ENCODE assay signal across 12 cellular contexts in genomic region chr11:88398372-88399140, GRCh38.
DNase-seq lines count a peak whose midpoint lies in the region; ATAC-seq and TF ChIP-seq lines count a peak whose summit lies in the region.
"Had no signal": no experiment of that assay in that cellular context is flagged by ENCODE, and none has a peak within 500 bp of the region (broad histone marks: within the 10 kb centered on the region; RNA-seq: fewer than 3 reads in every experiment).

No MANE protein-coding gene starts in this region.

- no peak for TF ChIP-seq CTCF in fibroblast of lung (conservative IDR thresholded peaks at IDR 0.05 in 1 of 2, IDR thresholded peaks at IDR 0.05 in 1 of 2; ENCODE audit: low read depth in 1 of 2, low read length in 2 of 2)
- TF ChIP-seq CTCF in suprapubic skin (IDR thresholded peaks at IDR 0.05): no peak
- no peak for TF ChIP-seq CTCF in thyroid gland (IDR thresholded peaks at IDR 0.05)

- H3K79me2 ChIP-seq in fibroblast of lung (ENCODE audit: control insufficient read depth, insufficient read depth, low read length): no peaks in the 10 kb centered on the region

- WGBS in suprapubic skin: 37% methylated on average over 3 of the region's 3 CpGs
- 50 to 58% methylated on average over 3 of the region's 3 CpGs for WGBS in thyroid gland, 2 donors

- TF ChIP-seq POLR2A in suprapubic skin (IDR thresholded peaks at IDR 0.05) (no peak), thyroid gland (IDR thresholded peaks at IDR 0.05) (no peak)

- intact Hi-C loops in thyroid gland (cut with DNase I): no loop called here

- H3K9ac ChIP-seq in fibroblast of lung (ENCODE audit: insufficient read depth, low read length): no peak overlapping the region

- no peaks in the 10 kb centered on the region for H3K9me3 Mint-ChIP-seq in activated CD8-positive, alpha-beta memory T cell treated with anti-CD3 and anti-CD28 coated beads, Interleukin-2, amount 10 ng/mL, durations not matched to agents 7 days and 5 days (ENCODE audit: low read depth)

- H3K9me3 ChIP-seq in fibroblast of lung (ENCODE audit: control insufficient read depth, insufficient read depth, low read depth, low read length) (no peaks in the 10 kb centered on the region), suprapubic skin (no peaks in the 10 kb centered on the region), thyroid gland (no peaks in the 10 kb centered on the region)
- H3K9me3 ChIP-seq: thoracic aorta had no signal

- no peak for DNase-seq in activated CD8-positive, alpha-beta memory T cell treated with anti-CD3 and anti-CD28 coated beads, Interleukin-2, amount 10 ng/mL, durations not matched to agents 7 days and 5 days
- DNase-seq in activated CD8-positive, alpha-beta memory T cell treated with anti-CD3 and anti-CD28 coated beads for 24 hours: no peak
- DNase-seq in fibroblast of lung (ENCODE audit: low read depth in 2 of 2) (peak; percentile 46 to 76), stromal cell of bone marrow (ENCODE audit: low read depth) (peak; percentile 38), suprapubic skin (ENCODE audit: low spot score in 2 of 2) (no peak), MV-4-11 (lab: John Stamatoyannopoulos, UW) (no peak), thyroid gland (no peak)
- DNase-seq: activated CD4-positive, alpha-beta T cell treated with anti-CD3 and anti-CD28 coated beads for 48 hours; heart right ventricle; natural killer cell had no signal

- H3K4me1 Mint-ChIP-seq in activated CD8-positive, alpha-beta memory T cell treated with anti-CD3 and anti-CD28 coated beads, Interleukin-2, amount 10 ng/mL, durations not matched to agents 7 days and 5 days: peaks cover 15% of the 10 kb centered on the region
- H3K4me1 Mint-ChIP-seq: natural killer cell had no signal

- H3K27ac ChIP-seq in fibroblast of lung (ENCODE audit: insufficient read depth, low read length) (no peak overlapping the region), suprapubic skin (no peak overlapping the region), thyroid gland (no peak overlapping the region)
- H3K27ac ChIP-seq: thoracic aorta had no signal

- no peak overlapping the region for H3K27ac Mint-ChIP-seq in activated CD8-positive, alpha-beta memory T cell treated with anti-CD3 and anti-CD28 coated beads, Interleukin-2, amount 10 ng/mL, durations not matched to agents 7 days and 5 days
- H3K27ac Mint-ChIP-seq: natural killer cell had no signal

- peak overlapping the region; percentile 46 for H3K4me2 ChIP-seq in fibroblast of lung (ENCODE audit: extremely low read depth, insufficient read depth, low read length)

- no peak overlapping the region for H3K4me3 Mint-ChIP-seq in activated CD8-positive, alpha-beta memory T cell treated with anti-CD3 and anti-CD28 coated beads, Interleukin-2, amount 10 ng/mL, durations not matched to agents 7 days and 5 days
- H3K4me3 Mint-ChIP-seq: natural killer cell had no signal

- H3K4me3 ChIP-seq in fibroblast of lung (replicated peaks in 1 of 4; ENCODE audit: control extremely low read depth in 1 of 4, insufficient read depth in 1 of 4, low read depth in 3 of 4, low read length in 4 of 4) (no peak overlapping the region), suprapubic skin (no peak overlapping the region), thyroid gland (replicated peaks in 1 of 3) (no peak overlapping the region)
- H3K4me3 ChIP-seq: heart right ventricle, thoracic aorta had no signal

- CTCF ChIA-PET in activated CD8-positive, alpha-beta memory T cell treated with anti-CD3 and anti-CD28 coated beads, Interleukin-2, amount 10 ng/mL, durations not matched to agents 7 days and 5 days (lab: Charles Lee): no interaction called here

- peaks cover 9% of the 10 kb centered on the region for H3K36me3 Mint-ChIP-seq in activated CD8-positive, alpha-beta memory T cell treated with anti-CD3 and anti-CD28 coated beads, Interleukin-2, amount 10 ng/mL, durations not matched to agents 7 days and 5 days
- H3K36me3 Mint-ChIP-seq: natural killer cell had no signal

- peaks cover 13% of the 10 kb centered on the region for H3K4me1 ChIP-seq in fibroblast of lung (ENCODE audit: control insufficient read depth, extremely low read depth, insufficient read depth, low read length)
- peaks cover 20% of the 10 kb centered on the region for H3K4me1 ChIP-seq in suprapubic skin
- peaks cover 14 to 33% of the 10 kb centered on the region in 2 donors for H3K4me1 ChIP-seq in thyroid gland

- H3K36me3 ChIP-seq in fibroblast of lung (ENCODE audit: control insufficient read depth, insufficient read depth, low read length) (no peaks in the 10 kb centered on the region), suprapubic skin (no peaks in the 10 kb centered on the region), thyroid gland (no peaks in the 10 kb centered on the region)
- H3K36me3 ChIP-seq: heart right ventricle, thoracic aorta had no signal

- H3K27me3 ChIP-seq in fibroblast of lung (ENCODE audit: control insufficient read depth, insufficient read depth, low read length) (no peaks in the 10 kb centered on the region), suprapubic skin (no peaks in the 10 kb centered on the region), thyroid gland (no peaks in the 10 kb centered on the region)
- H3K27me3 ChIP-seq: heart right ventricle had no signal

- H4K20me1 ChIP-seq in fibroblast of lung (ENCODE audit: control insufficient read depth, extremely low read depth, insufficient read depth, low read length): no peaks in the 10 kb centered on the region

- peak; percentile 63 for ATAC-seq in activated CD8-positive, alpha-beta memory T cell treated with anti-CD3 and anti-CD28 coated beads, Interleukin-2, amount 10 ng/mL, durations not matched to agents 7 days and 5 days

- no peak for TF ChIP-seq EP300 in suprapubic skin (IDR thresholded peaks at IDR 0.05)

- no peak overlapping the region for H2AFZ ChIP-seq in fibroblast of lung (ENCODE audit: low read length)

- H3K27me3 Mint-ChIP-seq in activated CD8-positive, alpha-beta memory T cell treated with anti-CD3 and anti-CD28 coated beads, Interleukin-2, amount 10 ng/mL, durations not matched to agents 7 days and 5 days: no peaks in the 10 kb centered on the region

TF ChIP-seq in PFSK-1, 5 proteins besides CTCF, POLR2A, EP300 and RAD21:
- no peak for TF ChIP-seq SIN3A (IDR thresholded peaks at IDR 0.05; ENCODE audit: borderline replicate concordance, insufficient read depth, low read length)
- 0 out of 2 replicates have a peak, but pooled peaks have one; percentile 29 for TF ChIP-seq TAF1 (IDR thresholded peaks at IDR 0.05; ENCODE audit: borderline replicate concordance, insufficient read depth, low read length)

Comparison
In these comparisons a context has a peak if more than half of its experiments do, and no peak if none do; other contexts are left out.
1. DNase-seq: peak in fibroblast of lung (2 of 2) and stromal cell of bone marrow (single experiment); none in activated CD8-positive, alpha-beta memory T cell treated with anti-CD3 and anti-CD28 coated beads, Interleukin-2, amount 10 ng/mL, durations not matched to agents 7 days and 5 days (single experiment), activated CD8-positive, alpha-beta memory T cell treated with anti-CD3 and anti-CD28 coated beads for 24 hours (single experiment), suprapubic skin (0 of 2), MV-4-11 (single experiment) and thyroid gland (0 of 2).